Comparison of ENCODE assay signal across 1 cellular context in the genomic region with DNA sequence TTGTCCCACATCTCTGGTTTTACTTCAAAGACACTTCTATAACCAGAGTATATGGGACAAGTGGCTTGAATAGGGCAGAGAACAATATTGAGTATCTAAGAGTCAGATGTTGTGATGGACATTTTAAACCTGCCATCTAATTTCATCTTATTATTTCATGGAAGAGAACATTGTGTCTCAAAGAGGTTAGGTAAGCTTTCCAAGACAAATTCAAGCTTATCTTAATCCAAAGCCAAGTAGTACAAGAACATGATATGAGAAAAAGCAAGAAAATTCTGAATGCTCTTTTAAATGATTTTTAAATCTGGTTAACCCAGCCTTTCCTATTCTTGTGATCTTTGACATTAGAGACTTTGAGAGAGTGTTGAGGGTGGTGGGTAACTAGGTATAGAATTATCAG.
TF ChIP-seq lines count a peak whose summit lies in the region.

No MANE protein-coding gene starts in this region.

TF ChIP-seq in H1, 55 proteins besides CTCF, POLR2A, EP300 and RAD21 (continued from another document):
- TF ChIP-seq, protein P1, sequence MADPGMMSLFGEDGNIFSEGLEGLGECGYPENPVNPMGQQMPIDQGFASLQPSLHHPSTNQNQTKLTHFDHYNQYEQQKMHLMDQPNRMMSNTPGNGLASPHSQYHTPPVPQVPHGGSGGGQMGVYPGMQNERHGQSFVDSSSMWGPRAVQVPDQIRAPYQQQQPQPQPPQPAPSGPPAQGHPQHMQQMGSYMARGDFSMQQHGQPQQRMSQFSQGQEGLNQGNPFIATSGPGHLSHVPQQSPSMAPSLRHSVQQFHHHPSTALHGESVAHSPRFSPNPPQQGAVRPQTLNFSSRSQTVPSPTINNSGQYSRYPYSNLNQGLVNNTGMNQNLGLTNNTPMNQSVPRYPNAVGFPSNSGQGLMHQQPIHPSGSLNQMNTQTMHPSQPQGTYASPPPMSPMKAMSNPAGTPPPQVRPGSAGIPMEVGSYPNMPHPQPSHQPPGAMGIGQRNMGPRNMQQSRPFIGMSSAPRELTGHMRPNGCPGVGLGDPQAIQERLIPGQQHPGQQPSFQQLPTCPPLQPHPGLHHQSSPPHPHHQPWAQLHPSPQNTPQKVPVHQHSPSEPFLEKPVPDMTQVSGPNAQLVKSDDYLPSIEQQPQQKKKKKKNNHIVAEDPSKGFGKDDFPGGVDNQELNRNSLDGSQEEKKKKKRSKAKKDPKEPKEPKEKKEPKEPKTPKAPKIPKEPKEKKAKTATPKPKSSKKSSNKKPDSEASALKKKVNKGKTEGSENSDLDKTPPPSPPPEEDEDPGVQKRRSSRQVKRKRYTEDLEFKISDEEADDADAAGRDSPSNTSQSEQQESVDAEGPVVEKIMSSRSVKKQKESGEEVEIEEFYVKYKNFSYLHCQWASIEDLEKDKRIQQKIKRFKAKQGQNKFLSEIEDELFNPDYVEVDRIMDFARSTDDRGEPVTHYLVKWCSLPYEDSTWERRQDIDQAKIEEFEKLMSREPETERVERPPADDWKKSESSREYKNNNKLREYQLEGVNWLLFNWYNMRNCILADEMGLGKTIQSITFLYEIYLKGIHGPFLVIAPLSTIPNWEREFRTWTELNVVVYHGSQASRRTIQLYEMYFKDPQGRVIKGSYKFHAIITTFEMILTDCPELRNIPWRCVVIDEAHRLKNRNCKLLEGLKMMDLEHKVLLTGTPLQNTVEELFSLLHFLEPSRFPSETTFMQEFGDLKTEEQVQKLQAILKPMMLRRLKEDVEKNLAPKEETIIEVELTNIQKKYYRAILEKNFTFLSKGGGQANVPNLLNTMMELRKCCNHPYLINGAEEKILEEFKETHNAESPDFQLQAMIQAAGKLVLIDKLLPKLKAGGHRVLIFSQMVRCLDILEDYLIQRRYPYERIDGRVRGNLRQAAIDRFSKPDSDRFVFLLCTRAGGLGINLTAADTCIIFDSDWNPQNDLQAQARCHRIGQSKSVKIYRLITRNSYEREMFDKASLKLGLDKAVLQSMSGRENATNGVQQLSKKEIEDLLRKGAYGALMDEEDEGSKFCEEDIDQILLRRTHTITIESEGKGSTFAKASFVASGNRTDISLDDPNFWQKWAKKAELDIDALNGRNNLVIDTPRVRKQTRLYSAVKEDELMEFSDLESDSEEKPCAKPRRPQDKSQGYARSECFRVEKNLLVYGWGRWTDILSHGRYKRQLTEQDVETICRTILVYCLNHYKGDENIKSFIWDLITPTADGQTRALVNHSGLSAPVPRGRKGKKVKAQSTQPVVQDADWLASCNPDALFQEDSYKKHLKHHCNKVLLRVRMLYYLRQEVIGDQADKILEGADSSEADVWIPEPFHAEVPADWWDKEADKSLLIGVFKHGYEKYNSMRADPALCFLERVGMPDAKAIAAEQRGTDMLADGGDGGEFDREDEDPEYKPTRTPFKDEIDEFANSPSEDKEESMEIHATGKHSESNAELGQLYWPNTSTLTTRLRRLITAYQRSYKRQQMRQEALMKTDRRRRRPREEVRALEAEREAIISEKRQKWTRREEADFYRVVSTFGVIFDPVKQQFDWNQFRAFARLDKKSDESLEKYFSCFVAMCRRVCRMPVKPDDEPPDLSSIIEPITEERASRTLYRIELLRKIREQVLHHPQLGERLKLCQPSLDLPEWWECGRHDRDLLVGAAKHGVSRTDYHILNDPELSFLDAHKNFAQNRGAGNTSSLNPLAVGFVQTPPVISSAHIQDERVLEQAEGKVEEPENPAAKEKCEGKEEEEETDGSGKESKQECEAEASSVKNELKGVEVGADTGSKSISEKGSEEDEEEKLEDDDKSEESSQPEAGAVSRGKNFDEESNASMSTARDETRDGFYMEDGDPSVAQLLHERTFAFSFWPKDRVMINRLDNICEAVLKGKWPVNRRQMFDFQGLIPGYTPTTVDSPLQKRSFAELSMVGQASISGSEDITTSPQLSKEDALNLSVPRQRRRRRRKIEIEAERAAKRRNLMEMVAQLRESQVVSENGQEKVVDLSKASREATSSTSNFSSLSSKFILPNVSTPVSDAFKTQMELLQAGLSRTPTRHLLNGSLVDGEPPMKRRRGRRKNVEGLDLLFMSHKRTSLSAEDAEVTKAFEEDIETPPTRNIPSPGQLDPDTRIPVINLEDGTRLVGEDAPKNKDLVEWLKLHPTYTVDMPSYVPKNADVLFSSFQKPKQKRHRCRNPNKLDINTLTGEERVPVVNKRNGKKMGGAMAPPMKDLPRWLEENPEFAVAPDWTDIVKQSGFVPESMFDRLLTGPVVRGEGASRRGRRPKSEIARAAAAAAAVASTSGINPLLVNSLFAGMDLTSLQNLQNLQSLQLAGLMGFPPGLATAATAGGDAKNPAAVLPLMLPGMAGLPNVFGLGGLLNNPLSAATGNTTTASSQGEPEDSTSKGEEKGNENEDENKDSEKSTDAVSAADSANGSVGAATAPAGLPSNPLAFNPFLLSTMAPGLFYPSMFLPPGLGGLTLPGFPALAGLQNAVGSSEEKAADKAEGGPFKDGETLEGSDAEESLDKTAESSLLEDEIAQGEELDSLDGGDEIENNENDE (IDR thresholded peaks at IDR 0.05; ENCODE audit: insufficient replicate concordance, low read length): no peak
- TF ChIP-seq SRF (IDR thresholded peaks at IDR 0.05; ENCODE audit: low read depth, low read length): no peak
